In genomic region chr1:167630568-167631385, GRCh38 we compare ENCODE assay signal across 8 cellular contexts. TPM values are rescaled to one million over a fixed set of nuclear protein-coding genes. Genes with fewer than 3 reads are reported as not detected.
DNase-seq lines count a peak whose midpoint lies in the region; ATAC-seq and TF ChIP-seq lines count a peak whose summit lies in the region.

No MANE protein-coding gene starts in this region.

- H3K4me3 ChIP-seq in foreskin fibroblast (ENCODE audit: low read depth in 1 of 2, low read length in 2 of 2) = peak overlapping the region; percentile 37 to 47

- peak; percentile 39 for DNase-seq in stimulated activated CD4-positive, alpha-beta T cell treated with anti-CD3 and anti-CD28 coated beads, Interleukin-15, amount 100 ng/mL, for 24 hours
- DNase-seq in stimulated activated CD4-positive, alpha-beta T cell treated with anti-CD3 and anti-CD28 coated beads, Interleukin-12 subunit alpha, Interleukin-12 subunit beta, amount 100 ng/mL, for 4 hours = no peak
- DNase-seq in activated CD4-positive, alpha-beta T cell treated with anti-CD3 and anti-CD28 coated beads for 48 hours = peak; percentile 39
- DNase-seq in foreskin fibroblast = no peak
- peak; percentile 74 for DNase-seq in pons (ENCODE audit: low spot score)
- no peak for DNase-seq in COLO829 (ENCODE audit: low spot score)
- no peak for DNase-seq in mesenteric fat pad (ENCODE audit: low spot score)

- no peak for ATAC-seq in HG02571 (IDR thresholded peaks at IDR 0.05; ENCODE audit: unreplicated experiment)

- TF ChIP-seq CTCF in foreskin fibroblast (IDR thresholded peaks at IDR 0.05; ENCODE audit: low read depth, low read length) = no peak

RNA-seq across cellular contexts. Expression of gene RCSD1, which starts 0.7 kb away (rescaled TPM):
- 12.7 TPM for total RNA-seq in mesenteric fat pad

Comparison
In these comparisons a context has a peak if more than half of its experiments do, and no peak if none do; other contexts are left out.
1. DNase-seq: peak in stimulated activated CD4-positive, alpha-beta T cell treated with anti-CD3 and anti-CD28 coated beads, Interleukin-15, amount 100 ng/mL, for 24 hours (single experiment), activated CD4-positive, alpha-beta T cell treated with anti-CD3 and anti-CD28 coated beads for 48 hours (single experiment) and pons (single experiment); none in stimulated activated CD4-positive, alpha-beta T cell treated with anti-CD3 and anti-CD28 coated beads, Interleukin-12 subunit alpha, Interleukin-12 subunit beta, amount 100 ng/mL, for 4 hours (single experiment), foreskin fibroblast (0 of 2), COLO829 (single experiment) and mesenteric fat pad (single experiment).